In genomic region chr5:41821051-41821450, GRCh38 we compare ENCODE assay signal across 24 cellular contexts.
"Had no signal": no experiment of that assay in that cellular context is flagged by ENCODE, and none has a peak within 500 bp of the region (broad histone marks: within the 10 kb centered on the region; RNA-seq: fewer than 3 reads in every experiment).

No MANE protein-coding gene starts in this region.

- H3K36me3 ChIP-seq: esophagus squamous epithelium, gastrocnemius medialis, heart right ventricle, left lung, lower lobe of right lung had no signal

- H3K27me3 ChIP-seq: dorsolateral prefrontal cortex, esophagus squamous epithelium, gastrocnemius medialis, heart right ventricle, left lung had no signal

- DNase-seq: dorsolateral prefrontal cortex; effector CD4-positive, alpha-beta T cell; effector memory CD4-positive, alpha-beta T cell; erythroblast; esophagus squamous epithelium; foreskin fibroblast; foreskin melanocyte; gastrocnemius medialis; glutamatergic neuron; head of caudate nucleus; heart right ventricle; hippocampal formation; left cardiac atrium; left lung; left ventricle myocardium superior; lower lobe of right lung; mammary epithelial cell; mesendoderm; midbrain; naive thymus-derived CD4-positive, alpha-beta T cell had no signal

- H3K27ac ChIP-seq: coronary artery, dorsolateral prefrontal cortex, epithelial cell of prostate, esophagus squamous epithelium, gastrocnemius medialis, heart right ventricle, left lung, lower lobe of right lung had no signal

- H3K4me3 ChIP-seq: coronary artery, dorsolateral prefrontal cortex, esophagus squamous epithelium, gastrocnemius medialis, heart right ventricle, left lung, lower lobe of right lung had no signal

- H3K4me3 Mint-ChIP-seq: memory B cell; naive thymus-derived CD4-positive, alpha-beta T cell had no signal

- H3K27ac Mint-ChIP-seq: naive thymus-derived CD4-positive, alpha-beta T cell had no signal

- H3K27me3 Mint-ChIP-seq: memory B cell; naive thymus-derived CD4-positive, alpha-beta T cell had no signal

- ATAC-seq: esophagus mucosa; gastrocnemius medialis; heart right ventricle; left cardiac atrium; left lung; left ventricle myocardium superior; lower lobe of right lung; naive thymus-derived CD4-positive, alpha-beta T cell had no signal

- H3K4me1 ChIP-seq: esophagus squamous epithelium, gastrocnemius medialis, left lung, lower lobe of right lung had no signal
